19 cellular contexts compared by ENCODE assay signal in genomic region chr22:25540912-25541660, GRCh38. TPM values are rescaled to one million over a fixed set of nuclear protein-coding genes. Genes with fewer than 3 reads are reported as not detected.
DNase-seq lines count a peak whose midpoint lies in the region; ATAC-seq, FAIRE-seq and TF ChIP-seq lines count a peak whose summit lies in the region.
"Had no signal": no experiment of that assay in that cellular context is flagged by ENCODE, and none has a peak within 500 bp of the region (broad histone marks: within the 10 kb centered on the region; RNA-seq: fewer than 3 reads in every experiment).

No MANE protein-coding gene starts in this region.

- no peaks in the 10 kb centered on the region for H3K36me3 ChIP-seq in K562 (ENCODE audit: control insufficient read depth, insufficient read depth, low read length)
- H3K36me3 ChIP-seq in left lung = no peaks in the 10 kb centered on the region
- no peaks in the 10 kb centered on the region for H3K36me3 ChIP-seq in sigmoid colon
- H3K36me3 ChIP-seq: BLaER1 had no signal

- 2% methylated on average over 4 of the region's 4 CpGs for WGBS in K562 (ENCODE audit: insufficient coverage, low coverage, missing lambda C conversion rate)
- WGBS in sigmoid colon, 2 donors = 89 to 92% methylated on average over 4 of the region's 4 CpGs

- TF ChIP-seq CTCF in K562 (IDR thresholded peaks at IDR 0.05 in 2 of 3, conservative IDR thresholded peaks at IDR 0.05 in 1 of 3; ENCODE audit: insufficient read depth in 2 of 3, low read depth in 1 of 3, low read length in 3 of 3) (no peak), left lung (IDR thresholded peaks at IDR 0.05) (no peak), sigmoid colon (IDR thresholded peaks at IDR 0.05) (no peak)

- no peak for FAIRE-seq in K562 (lab: Jason Lieb, UNC)
- FAIRE-seq: GM12878, H54, HTR-8/SVneo had no signal

- no peaks in the 10 kb centered on the region; the same call in 1 of the 2 replicates for H4K20me1 ChIP-seq in K562 (replicated peaks; ENCODE audit: control insufficient read depth, insufficient read depth, low read length)
- H4K20me1 ChIP-seq: BLaER1 had no signal

- CTCF ChIA-PET in K562 (lab: Yijun Ruan, JAX; ENCODE audit: low intra/inter-chr PET ratio) = no interaction called here

- TF ChIP-seq POLR2A in K562 (conservative IDR thresholded peaks at IDR 0.05) (no peak), sigmoid colon (IDR thresholded peaks at IDR 0.05) (no peak)

- intact Hi-C loops in K562 (cut with micrococcal nuclease) (loop anchor here (10.0 kb wide), 1 partner anchor 234 kb away; no protein-coding TSS in a partner anchor), left lung (cut with DNase I) (no loop called here), sigmoid colon (cut with DNase I) (no loop called here), head of caudate nucleus (cut with DNase I) (no loop called here)

- no peak overlapping the region for H3K4me2 ChIP-seq in K562 (ENCODE audit: insufficient read depth, low read length)
- H3K4me2 ChIP-seq: BLaER1 had no signal

- H3K4me3 ChIP-seq in K562 (no peak overlapping the region), left lung (no peak overlapping the region), sigmoid colon (no peak overlapping the region)
- H3K4me3 ChIP-seq: BLaER1, GM12878, GM23248 had no signal

- H3K27ac ChIP-seq in K562 (ENCODE audit: extremely low read depth, low read depth, low read length) (no peak overlapping the region), left lung (no peak overlapping the region), sigmoid colon (peak overlapping the region in 3 of 4 donors; percentile 63 to 81 (median 71))
- H3K27ac ChIP-seq: BLaER1, GM23248 had no signal

- DNase-seq in CD1c-positive myeloid dendritic cell (ENCODE audit: extremely low spot score) (peak; percentile 67), K562 (ENCODE audit: extremely low read depth in 1 of 4, low spot score in 3 of 4) (peak in 2 of 4 experiments; percentile 30 to 35), left lung (no peak), sigmoid colon (no peak), head of caudate nucleus (no peak), DMS79 (lab: John Stamatoyannopoulos, UW) (no peak)
- DNase-seq in stimulated activated naive CD8-positive, alpha-beta T cell treated with anti-CD3 and anti-CD28 coated beads, Interleukin-15, Interleukin-2, amounts not matched to agents 100 U/mL and 50 U/mL, for 24 hours = no peak
- DNase-seq: 8988T; Calu3; CD8-positive, alpha-beta T cell; DND-41; EL; GM23248; HCEC 1CT had no signal

- no peaks in the 10 kb centered on the region for H3K9me1 ChIP-seq in K562 (ENCODE audit: control insufficient read depth, insufficient read depth, low read length)

- H3K79me2 ChIP-seq in K562 (ENCODE audit: control insufficient read depth, insufficient read depth, low read length) = no peaks in the 10 kb centered on the region

- ATAC-seq in K562 = no peak
- peak; percentile 27 for ATAC-seq in left lung
- no peak for ATAC-seq in stimulated activated naive CD8-positive, alpha-beta T cell treated with anti-CD3 and anti-CD28 coated beads, Interleukin-15, Interleukin-2, amounts not matched to agents 100 U/mL and 50 U/mL, for 24 hours
- no peak for ATAC-seq in HG03460 (IDR thresholded peaks at IDR 0.05; ENCODE audit: unreplicated experiment)
- ATAC-seq: CD8-positive, alpha-beta T cell; GM12878 had no signal

- BruUV-seq in K562 (replicated peaks; lab: Mats Ljungman, UMichigan) = no TSS peak

- H3K27me3 ChIP-seq in K562 (ENCODE audit: control insufficient read depth in 2 of 2, insufficient read depth in 2 of 2, low read length in 2 of 2) (peaks cover 0 to 4% of the 10 kb centered on the region in 2 experiments; a peak in 4 of 5 replicates), left lung (no peaks in the 10 kb centered on the region), sigmoid colon (no peaks in the 10 kb centered on the region)
- H3K27me3 ChIP-seq: BLaER1 had no signal

- H3K4me1 ChIP-seq in K562 (replicated peaks in 1 of 2; ENCODE audit: control insufficient read depth in 2 of 2, insufficient read depth in 2 of 2, low read length in 2 of 2) = peaks cover 5 to 9% of the 10 kb centered on the region in 2 experiments; a peak in 4 of 5 replicates
- H3K4me1 ChIP-seq in left lung = peaks cover 0 to 21% of the 10 kb centered on the region in 2 donors
- peaks cover 0 to 63% (median 29%) of the 10 kb centered on the region in 4 donors for H3K4me1 ChIP-seq in sigmoid colon

- H3K9me3 ChIP-seq in K562 (replicated peaks; ENCODE audit: control insufficient read depth, insufficient read depth, low read depth, low read length) (no peaks in the 10 kb centered on the region), left lung (peaks cover 0 to 2% of the 10 kb centered on the region in 2 donors), sigmoid colon (no peaks in the 10 kb centered on the region)
- H3K9me3 ChIP-seq: BLaER1 had no signal

- no peak for TF ChIP-seq RAD21 in K562 (CRISPR knock-in tag; conservative IDR thresholded peaks at IDR 0.05 in 1 of 2, IDR thresholded peaks at IDR 0.05 in 1 of 2)

- no peak overlapping the region for H2AFZ ChIP-seq in K562 (ENCODE audit: low read depth, low read length)
- H2AFZ ChIP-seq: GM23248 had no signal

- in situ Hi-C loops in K562 (cut with MboI) = no loop called here

- TF ChIP-seq EP300 in K562 (IDR thresholded peaks at IDR 0.05; ENCODE audit: low read length) (no peak), sigmoid colon (IDR thresholded peaks at IDR 0.05) (no peak)

- POLR2A ChIA-PET in K562 (lab: Yijun Ruan, JAX) = no interaction called here

- no peak overlapping the region for H3K9ac ChIP-seq in K562 (ENCODE audit: insufficient read depth in 1 of 2, low read depth in 2 of 2, low read length in 2 of 2)
- H3K9ac ChIP-seq: BLaER1, GM23248 had no signal

TF ChIP-seq in K562, 482 proteins besides CTCF, POLR2A, EP300 and RAD21:
- TF ChIP-seq USF2 (CRISPR knock-in tag; IDR thresholded peaks at IDR 0.05) = peak; percentile 73
- TF ChIP-seq BRD9 (IDR thresholded peaks at IDR 0.05; ENCODE audit: low read depth, partially characterized antibody) = no peak
- TF ChIP-seq SPI1 (IDR thresholded peaks at IDR 0.05; ENCODE audit: borderline replicate concordance, low read depth, low read length) = no peak
- TF ChIP-seq RAD51 (IDR thresholded peaks at IDR 0.05; ENCODE audit: borderline replicate concordance, low read depth) = peak; percentile 60; the same call in 1 of the 2 replicates
- TF ChIP-seq USF1 (CRISPR knock-in tag; IDR thresholded peaks at IDR 0.05) = peak; percentile 60

RNA-seq across cellular contexts. Expression of gene GRK3, which starts 23.4 kb away (rescaled TPM):
- total RNA-seq in K562 (2011; cell fraction: chromatin; rRNA removed; ENCODE audit: low replicate concordance) = 2.6 and 7.4 TPM in 2 replicates
- 1.0 and 1.2 TPM in 2 replicates for total RNA-seq in K562 (2011; cell fraction: nucleolus; rRNA removed)
- 2.6 and 3.5 TPM in 2 replicates for total RNA-seq in K562 (2011; cell fraction: nucleoplasm; rRNA removed)
- total RNA-seq in K562 (2014; rRNA removed) = 3.4 and 3.7 TPM in 2 replicates
- total RNA-seq in K562 (2014; rRNA removed; fragmentation: Illumina TruSeq; extraction: Trizol) = 7.5 and 9.0 TPM in 2 replicates
- 6.0 and 6.8 TPM in 2 replicates for total RNA-seq in K562 (2015; rRNA removed; fragmentation: Illumina TruSeq; extraction: Trizol)
- 7.3 and 7.6 TPM in 2 replicates for total RNA-seq in K562 (2021)
- 2.9 and 4.0 TPM in 2 replicates for polyA plus RNA-seq in K562 (2011; rRNA removed)
- 0.78 and 2.3 TPM in 2 replicates for polyA plus RNA-seq in K562 (2011; cell fraction: cytosol; rRNA removed)
- polyA plus RNA-seq in K562 (2011; cell fraction: nucleus; rRNA removed) = 2.1 and 3.6 TPM in 2 replicates
- 3.2 and 4.5 TPM in 2 replicates for polyA plus RNA-seq in K562 (2012)
- 5.9 and 6.3 TPM in 2 replicates for polyA plus RNA-seq in K562 (2014; fragmentation: Illumina TruSeq; extraction: Trizol)
- polyA plus RNA-seq in K562 (2014; fragmentation: Nextera tagmentation; extraction: Ambion mirVana) = 1 to 10 TPM; 1.4 TPM
- 3.4 and 3.6 TPM in 2 replicates for polyA plus RNA-seq in K562 (2014; rRNA removed)
- 5.3 and 9.2 TPM in 2 replicates for polyA minus RNA-seq in K562 (2011; rRNA and poly(A)+ RNA removed)
- 2.2 and 2.8 TPM in 2 replicates for polyA minus RNA-seq in K562 (2011; cell fraction: cytosol; rRNA and poly(A)+ RNA removed)
- 0.94 and 2.8 TPM in 2 replicates for polyA minus RNA-seq in K562 (2011; cell fraction: nucleus; rRNA and poly(A)+ RNA removed)
- 10 to 100 TPM; 26.3 to 33.9 TPM for total RNA-seq in left lung
- 1 to 10 TPM; 6.1 to 9.6 (median 8.3) TPM for total RNA-seq in sigmoid colon
- polyA plus RNA-seq in sigmoid colon = 1 to 10 TPM; 1.2 to 7.2 (median 1.4) TPM

Comparison
In these comparisons a context has a peak if more than half of its experiments do, and no peak if none do; other contexts are left out.
1. H3K27ac ChIP-seq: peak in sigmoid colon (3 of 4); none in K562 (single experiment) and left lung (0 of 2).